8 cellular contexts compared by ENCODE assay signal in the genomic region with DNA sequence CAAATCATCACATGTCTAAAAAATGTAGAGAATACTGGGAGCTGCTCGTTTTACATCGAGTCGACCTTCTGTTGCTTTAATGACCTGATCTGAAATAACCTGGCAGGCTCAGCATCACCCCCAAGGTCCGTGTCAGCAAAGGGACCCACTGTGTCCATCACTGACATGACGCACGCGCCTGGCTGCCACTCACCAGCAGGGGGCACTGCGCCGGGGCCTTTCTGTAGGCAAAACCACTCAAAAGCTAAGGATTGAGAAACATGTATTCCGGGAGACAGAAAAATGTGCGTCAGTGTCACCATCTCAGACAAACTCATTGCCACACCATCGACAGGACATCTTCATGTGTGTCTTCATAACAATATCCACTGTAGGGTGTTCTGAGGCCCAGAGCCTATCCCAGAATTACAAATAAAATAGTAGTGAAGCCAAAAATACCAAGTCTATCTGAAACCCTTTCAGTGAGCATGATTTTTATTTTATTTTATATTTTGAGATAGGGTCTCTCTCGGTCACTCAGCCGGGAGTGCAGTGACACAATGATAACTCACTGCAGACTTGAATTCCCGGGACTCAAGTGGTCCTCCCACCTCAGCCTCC.
DNase-seq lines count a peak whose midpoint lies in the region; ATAC-seq and TF ChIP-seq lines count a peak whose summit lies in the region.

No MANE protein-coding gene starts in this region.

- H3K9me3 Mint-ChIP-seq in CD4-positive, alpha-beta T cell: no peaks in the 10 kb centered on the region

- CTCF ChIA-PET in CD4-positive, alpha-beta T cell (lab: Charles Lee): interaction anchor here (0.6 to 1.8 kb wide), 6 partner anchors 9 to 107 kb away, joined by 3 to 9 read pairs (median 3); no protein-coding TSS in a partner anchor

- no peaks in the 10 kb centered on the region for H3K4me1 Mint-ChIP-seq in CD4-positive, alpha-beta T cell (ENCODE audit: low read depth)

- ATAC-seq in CD4-positive, alpha-beta T cell (ENCODE audit: poor library complexity): no peak
- ATAC-seq in GM21786 (IDR thresholded peaks at IDR 0.05; ENCODE audit: unreplicated experiment) (no peak), HG02623 (IDR thresholded peaks at IDR 0.05; ENCODE audit: unreplicated experiment) (no peak)

- no peak overlapping the region for H3K27ac Mint-ChIP-seq in CD4-positive, alpha-beta T cell

- POLR2A ChIA-PET in CD4-positive, alpha-beta T cell (lab: Charles Lee): no interaction called here

- H3K36me3 Mint-ChIP-seq in CD4-positive, alpha-beta T cell (ENCODE audit: low read depth): no peaks in the 10 kb centered on the region

- intact Hi-C loops in CD4-positive, alpha-beta T cell (cut with DNase I, micrococcal nuclease): loop anchor here (1.0 to 5.0 kb wide), 3 partner anchors 103 to 670 kb away; no protein-coding TSS in a partner anchor

- H3K4me3 Mint-ChIP-seq in CD4-positive, alpha-beta T cell: no peak overlapping the region

- peak; percentile 83 for TF ChIP-seq CTCF in CD4-positive, alpha-beta T cell (IDR thresholded peaks at IDR 0.05)

- peak; percentile 54 to 77 (median 60) for DNase-seq in CD4-positive, alpha-beta T cell
- DNase-seq in HS-27A (ENCODE audit: low read depth) (peak; percentile 74), T-helper 1 cell (peak; percentile 27 to 61 (median 44)), amniotic epithelial cell (ENCODE audit: low read depth) (peak; percentile 22), hepatic stellate cell (ENCODE audit: low spot score) (peak; percentile 41)
- DNase-seq in stimulated activated CD4-positive, alpha-beta T cell treated with anti-CD3 and anti-CD28 coated beads, Interleukin-12 subunit alpha, Interleukin-12 subunit beta, amount 100 ng/mL, for 24 hours (ENCODE audit: low read depth in 2 of 2): peak; percentile 44 to 81

- no peaks in the 10 kb centered on the region for H3K9me3 ChIP-seq in CD4-positive, alpha-beta T cell (ENCODE audit: control insufficient read depth, low read length)

- H3K27ac ChIP-seq in CD4-positive, alpha-beta T cell (ENCODE audit: low read depth, low read length): no peak overlapping the region

- H3K27me3 ChIP-seq in CD4-positive, alpha-beta T cell (ENCODE audit: control insufficient read depth, insufficient read depth, low read length): no peaks in the 10 kb centered on the region

- peaks cover 34% of the 10 kb centered on the region for H3K27me3 Mint-ChIP-seq in CD4-positive, alpha-beta T cell

Comparison
In these comparisons a context has a peak if more than half of its experiments do, and no peak if none do; other contexts are left out.
1. DNase-seq: peak in every context shown above with its lines; median percentile 74 in HS-27A; 62 in stimulated activated CD4-positive, alpha-beta T cell treated with anti-CD3 and anti-CD28 coated beads, Interleukin-12 subunit alpha, Interleukin-12 subunit beta, amount 100 ng/mL, for 24 hours; 60 in CD4-positive, alpha-beta T cell; 44 in T-helper 1 cell; 41 in hepatic stellate cell; 22 in amniotic epithelial cell.